In genomic region chr17:16380640-16381495, GRCh38 we compare ENCODE assay signal across 8 cellular contexts. TPM values are rescaled to one million over a fixed set of nuclear protein-coding genes. Genes with fewer than 3 reads are reported as not detected.
DNase-seq lines count a peak whose midpoint lies in the region; ATAC-seq and TF ChIP-seq lines count a peak whose summit lies in the region.

UBB (plus strand) TSS chr17:16381091; CDS start chr17:16381908, 817 bp downstream.

- DNase-seq in C1 segment of cervical spinal cord (lab: John Stamatoyannopoulos, UW): peak; percentile 31 to 95 (median 91)
- peak; percentile 81 for DNase-seq in NCI-H774 (lab: John Stamatoyannopoulos, UW)
- peak; percentile 98 for DNase-seq in activated CD4-positive, alpha-beta memory T cell treated with anti-CD3 and anti-CD28 coated beads for 36 hours
- peak; percentile 95 to 99 for DNase-seq in lower leg skin (ENCODE audit: low spot score in 2 of 2)
- DNase-seq in stimulated activated CD4-positive, alpha-beta T cell treated with anti-CD3 and anti-CD28 coated beads, Interleukin-4, amount 100 ng/mL, for 48 hours (ENCODE audit: low read depth in 2 of 2): peak; percentile 88 to 92

- TF ChIP-seq POLR2A in lower leg skin (IDR thresholded peaks at IDR 0.05): peak in 1 of 2 donors; percentile 99

- no peaks in the 10 kb centered on the region for H3K9me3 ChIP-seq in duodenal mucosa (ENCODE audit: control insufficient read depth in 1 of 2, low read length in 2 of 2)

- ATAC-seq in GM19324 (IDR thresholded peaks at IDR 0.05; ENCODE audit: low FRiP score, unreplicated experiment) (peak; percentile 93), HG03520 (IDR thresholded peaks at IDR 0.05; ENCODE audit: unreplicated experiment) (peak; percentile 88)

- WGBS in lower leg skin, 2 donors: 0 to 1% methylated on average over 59 to 67 of the region's 67 CpGs

- H3K4me1 ChIP-seq in duodenal mucosa (ENCODE audit: control insufficient read depth in 1 of 2, insufficient read depth in 2 of 2, low read length in 2 of 2): peaks cover 6 to 27% of the 10 kb centered on the region in 2 donors

- peak within 1 kb of the TSS; percentile 92 for H3K27ac ChIP-seq in duodenal mucosa (ENCODE audit: low read depth, low read length)

- H3K36me3 ChIP-seq in duodenal mucosa (ENCODE audit: control insufficient read depth in 1 of 2, insufficient read depth in 2 of 2, low read length in 2 of 2): peaks cover 6 to 20% of the 10 kb centered on the region in 2 donors

- no peaks in the 10 kb centered on the region for H3K9me3 Mint-ChIP-seq in activated CD4-positive, alpha-beta memory T cell treated with anti-CD3 and anti-CD28 coated beads for 36 hours

- CTCF ChIA-PET in activated CD4-positive, alpha-beta memory T cell treated with anti-CD3 and anti-CD28 coated beads for 36 hours (lab: Charles Lee): interaction anchor here (0.6 to 4.2 kb wide), 10 partner anchors 16 to 203 kb away, joined by 3 to 34 read pairs (median 4); partner anchors contain the start of genes CENPV and TRPV2

- intact Hi-C loops in activated CD4-positive, alpha-beta memory T cell treated with anti-CD3 and anti-CD28 coated beads for 36 hours (cut with micrococcal nuclease): loop anchor here (1.0 to 10.0 kb wide), 5 partner anchors 35 to 204 kb away; partner anchors contain the start of gene NCOR1
- intact Hi-C loops in lower leg skin (cut with DNase I; ENCODE audit: low total_unique reads): no loop called here

- H3K4me3 Mint-ChIP-seq in activated CD4-positive, alpha-beta memory T cell treated with anti-CD3 and anti-CD28 coated beads for 36 hours: peak within 1 kb of the TSS; percentile 93

- peak within 1 kb of the TSS; percentile 94 to 97 for H3K9ac ChIP-seq in duodenal mucosa (ENCODE audit: low read depth in 1 of 2, low read length in 2 of 2)

- H3K27ac Mint-ChIP-seq in activated CD4-positive, alpha-beta memory T cell treated with anti-CD3 and anti-CD28 coated beads for 36 hours: peak within 1 kb of the TSS; percentile 99

- peaks cover 40% of the 10 kb centered on the region for H3K4me1 Mint-ChIP-seq in activated CD4-positive, alpha-beta memory T cell treated with anti-CD3 and anti-CD28 coated beads for 36 hours (ENCODE audit: low read depth)

- H3K4me3 ChIP-seq in duodenal mucosa (ENCODE audit: low read depth in 1 of 2, low read length in 2 of 2) (peak within 1 kb of the TSS; percentile 84 to 96), lower leg skin (ENCODE audit: low read depth, poor library complexity, severe bottlenecking) (peak within 1 kb of the TSS; percentile 55)

- H3K27me3 ChIP-seq in duodenal mucosa (ENCODE audit: control insufficient read depth in 1 of 2, insufficient read depth in 2 of 2, low read length in 2 of 2): no peaks in the 10 kb centered on the region

- H3K36me3 Mint-ChIP-seq in activated CD4-positive, alpha-beta memory T cell treated with anti-CD3 and anti-CD28 coated beads for 36 hours: peaks cover 35% of the 10 kb centered on the region

- POLR2A ChIA-PET in activated CD4-positive, alpha-beta memory T cell treated with anti-CD3 and anti-CD28 coated beads for 36 hours (lab: Charles Lee): interaction anchor here (0.6 to 5.3 kb wide), 16 partner anchors 9 to 1457 kb away, joined by 3 to 53 read pairs (median 4); partner anchors contain the start of genes CENPV, NCOR1 and TRPV2

- H3K27me3 Mint-ChIP-seq in activated CD4-positive, alpha-beta memory T cell treated with anti-CD3 and anti-CD28 coated beads for 36 hours: no peaks in the 10 kb centered on the region

- no peak for TF ChIP-seq CTCF in lower leg skin (IDR thresholded peaks at IDR 0.05)

RNA-seq across cellular contexts. Expression of gene UBB, which starts in this region (rescaled TPM):
- 1,000 to 10,000 TPM; 1,695 to 1,771 TPM for total RNA-seq in activated CD4-positive, alpha-beta memory T cell treated with anti-CD3 and anti-CD28 coated beads for 36 hours
- 100 to 1,000 TPM; 606 to 678 (median 615) TPM for total RNA-seq in lower leg skin

Comparison
In these comparisons a context has a peak if more than half of its experiments do, and no peak if none do; other contexts are left out.
1. Peak in every context shown above with its lines: DNase-seq, ATAC-seq, H3K4me3 ChIP-seq and H3K27ac ChIP-seq.